ENCODE assay signal across 23 cellular contexts in the genomic region with DNA sequence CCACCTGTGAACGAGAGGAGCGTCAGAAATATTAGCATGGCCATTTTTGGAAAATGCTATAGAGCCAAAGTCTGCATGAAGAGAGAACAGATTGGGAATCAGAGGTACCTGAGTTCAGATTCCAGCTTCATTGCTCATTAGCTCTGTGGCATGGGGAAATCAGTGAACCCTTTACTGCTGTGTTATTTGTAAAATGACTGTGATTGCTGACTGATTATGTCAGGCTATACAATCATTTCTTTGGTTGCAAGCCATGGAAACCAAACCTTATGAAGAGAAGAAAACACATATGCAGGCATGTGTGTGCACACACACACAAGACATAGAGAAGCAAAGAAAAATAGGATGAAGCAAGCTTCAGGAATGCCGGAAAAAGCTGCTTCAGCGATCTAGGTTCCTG.
DNase-seq lines count a peak whose midpoint lies in the region; ATAC-seq and TF ChIP-seq lines count a peak whose summit lies in the region.
"Had no signal": no experiment of that assay in that cellular context is flagged by ENCODE, and none has a peak within 500 bp of the region (broad histone marks: within the 10 kb centered on the region; RNA-seq: fewer than 3 reads in every experiment).

No MANE protein-coding gene starts in this region.

- H2BK5ac ChIP-seq in mesenchymal stem cell (ENCODE audit: low read depth, low read length, poor library complexity, severe bottlenecking), result peak overlapping the region; percentile 98

- H3K4me3 ChIP-seq in choroid plexus epithelial cell (ENCODE audit: low read depth, low read length), result no peak overlapping the region
- H3K4me3 ChIP-seq in mesenchymal stem cell (ENCODE audit: insufficient read depth in 1 of 2, low read depth in 1 of 2, low read length in 2 of 2), result no peak overlapping the region
- no peak overlapping the region for H3K4me3 ChIP-seq in left ventricle myocardium inferior
- H3K4me3 ChIP-seq: adrenal gland, cardiac muscle cell, suprapubic skin, uterus had no signal

- peak; percentile 24 for DNase-seq in AG09319 (ENCODE audit: extremely low read depth, low read depth)
- peak; percentile 68 for DNase-seq in HS-27A (ENCODE audit: low read depth)
- peak; percentile 30 for DNase-seq in choroid plexus epithelial cell (ENCODE audit: low read depth)
- DNase-seq in mesenchymal stem cell, result peak; percentile 72
- no peak for DNase-seq in NCI-H1092 treated with DMSO at 0.1 percent for 48 hours (lab: John Stamatoyannopoulos, UW)
- DNase-seq in left ventricle myocardium inferior, result no peak
- DNase-seq: activated CD4-positive, alpha-beta T cell treated with anti-CD3 and anti-CD28 coated beads for 4 hours; activated naive CD4-positive, alpha-beta T cell; activated T-cell treated with anti-CD3 and anti-CD28 coated beads, Interleukin-2, amount 50 U/mL, for 4 hours; adrenal gland; dermis blood vessel endothelial cell; naive thymus-derived CD8-positive, alpha-beta T cell; NCI-H1048; NCI-H187 treated with DMSO at 0.1 percent for 48 hours; NCI-H526 treated with DMSO at 0.1 percent for 48 hours; stimulated activated CD4-positive, alpha-beta T cell treated with anti-CD3 and anti-CD28 coated beads, Interleukin-2, amount 100 ng/mL, for 48 hours; uterus had no signal

- no peak overlapping the region for H3K14ac ChIP-seq in mesenchymal stem cell (ENCODE audit: low read length in 2 of 2)

- no peak overlapping the region for H3K4ac ChIP-seq in mesenchymal stem cell (ENCODE audit: low read depth in 1 of 2, low read length in 2 of 2)

- H3K27ac ChIP-seq in mesenchymal stem cell (ENCODE audit: low read length, poor library complexity, severe bottlenecking) (peak overlapping the region; percentile 98), left ventricle myocardium inferior (replicated peaks) (no peak overlapping the region)
- H3K27ac ChIP-seq: adrenal gland, cardiac muscle cell, HL-60, suprapubic skin, uterus had no signal

- H3K4me2 ChIP-seq in mesenchymal stem cell (ENCODE audit: low read length, poor library complexity, severe bottlenecking), result no peak overlapping the region

- peaks cover 2% of the 10 kb centered on the region for H3K79me1 ChIP-seq in mesenchymal stem cell (replicated peaks; ENCODE audit: low read length, poor library complexity, severe bottlenecking)

- no peak overlapping the region for H3K9ac ChIP-seq in mesenchymal stem cell (ENCODE audit: low read length)

- peaks cover 12% of the 10 kb centered on the region for H3K4me1 ChIP-seq in mesenchymal stem cell (ENCODE audit: control insufficient read depth, insufficient read depth, low read depth, low read length)
- H3K4me1 ChIP-seq in left ventricle myocardium inferior, result no peaks in the 10 kb centered on the region
- H3K4me1 ChIP-seq: adrenal gland, suprapubic skin, uterus had no signal

- WGBS in mesenchymal stem cell, result 78% methylated on average over 4 of the region's 4 CpGs

- no peak overlapping the region for H2AFZ ChIP-seq in mesenchymal stem cell (ENCODE audit: low read depth, low read length)

- H3K36me3 ChIP-seq in mesenchymal stem cell (ENCODE audit: control insufficient read depth in 1 of 2, insufficient read depth in 2 of 2, low read depth in 1 of 2, low read length in 2 of 2) (peaks cover 0 to 4% of the 10 kb centered on the region in 2 experiments), left ventricle myocardium inferior (no peaks in the 10 kb centered on the region)
- H3K36me3 ChIP-seq: adrenal gland, cardiac muscle cell, suprapubic skin, uterus had no signal

- H3K18ac ChIP-seq in mesenchymal stem cell (ENCODE audit: low read depth in 1 of 2, low read length in 2 of 2), result no peak overlapping the region

- peak overlapping the region; percentile 95 for H2AK5ac ChIP-seq in mesenchymal stem cell (ENCODE audit: low read length, severe bottlenecking)

- ATAC-seq in GM21576 (IDR thresholded peaks at IDR 0.05; ENCODE audit: unreplicated experiment) (no peak), HG02763 (IDR thresholded peaks at IDR 0.05; ENCODE audit: unreplicated experiment) (no peak)
- ATAC-seq: activated T-cell treated with anti-CD3 and anti-CD28 coated beads, Interleukin-2, amount 50 U/mL, for 4 hours; naive thymus-derived CD8-positive, alpha-beta T cell; stimulated activated effector memory CD8-positive, alpha-beta T cell treated with anti-CD3 and anti-CD28 coated beads, Interleukin-12 subunit alpha, Interleukin-12 subunit beta, amount 100 ng/mL, for 72 hours had no signal

- no peak overlapping the region for H4K8ac ChIP-seq in mesenchymal stem cell (ENCODE audit: low read length)

- no peak overlapping the region for H2BK15ac ChIP-seq in mesenchymal stem cell (ENCODE audit: low read depth, poor library complexity, severe bottlenecking)

- H3K27me3 ChIP-seq in mesenchymal stem cell (ENCODE audit: control insufficient read depth in 1 of 2, insufficient read depth in 1 of 2, low read length in 2 of 2), result no peaks in the 10 kb centered on the region
- no peaks in the 10 kb centered on the region for H3K27me3 ChIP-seq in left ventricle myocardium inferior (ENCODE audit: low read depth)
- H3K27me3 ChIP-seq: adrenal gland, cardiac muscle cell, suprapubic skin, uterus had no signal

- no peak overlapping the region for H4K91ac ChIP-seq in mesenchymal stem cell (ENCODE audit: low read length)

- intact Hi-C loops in left ventricle myocardium inferior (cut with micrococcal nuclease), result no loop called here

- no peak overlapping the region for H2BK12ac ChIP-seq in mesenchymal stem cell (ENCODE audit: low read length in 2 of 2)

- no peak overlapping the region for H3K23ac ChIP-seq in mesenchymal stem cell (ENCODE audit: low read length in 2 of 2)

- TF ChIP-seq CTCF in AG09319 (IDR thresholded peaks at IDR 0.05; ENCODE audit: low read depth, low read length) (no peak), choroid plexus epithelial cell (conservative IDR thresholded peaks at IDR 0.05; ENCODE audit: low read depth, low read length) (no peak), left ventricle myocardium inferior (IDR thresholded peaks at IDR 0.05; ENCODE audit: borderline replicate concordance) (no peak)

- H3K9me3 ChIP-seq in mesenchymal stem cell (ENCODE audit: control insufficient read depth, low read length) (no peaks in the 10 kb centered on the region), left ventricle myocardium inferior (replicated peaks) (no peaks in the 10 kb centered on the region)
- H3K9me3 ChIP-seq: adrenal gland, suprapubic skin, uterus had no signal

- no peak overlapping the region for H2BK120ac ChIP-seq in mesenchymal stem cell (ENCODE audit: low read depth, low read length)

Comparison
In these comparisons a context has a peak if more than half of its experiments do, and no peak if none do; other contexts are left out.
1. DNase-seq: peak in AG09319 (single experiment), HS-27A (single experiment), choroid plexus epithelial cell (single experiment) and mesenchymal stem cell (single experiment); none in NCI-H1092 treated with DMSO at 0.1 percent for 48 hours (single experiment) and left ventricle myocardium inferior (single experiment).